In the genomic region with DNA sequence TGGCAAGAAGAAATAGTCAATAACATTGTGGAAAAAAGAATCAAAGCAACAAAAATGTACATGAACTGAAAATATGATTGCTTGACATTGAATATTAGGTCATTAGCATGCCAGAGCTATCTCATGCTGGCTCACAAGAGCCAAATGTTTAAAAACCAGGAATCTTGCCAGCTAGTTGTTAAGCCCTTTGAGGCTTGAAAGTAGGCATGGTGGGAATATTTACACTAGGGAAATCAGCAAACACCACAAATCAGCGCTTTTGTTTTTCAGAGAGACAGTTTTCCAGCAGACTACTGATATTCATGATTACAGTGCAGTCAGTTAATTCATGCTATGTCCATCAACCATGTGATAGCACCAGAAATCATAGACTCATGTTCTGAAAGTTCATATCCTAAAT, we compare ENCODE assay signal across 14 cellular contexts.
"Had no signal": no experiment of that assay in that cellular context is flagged by ENCODE, and none has a peak within 500 bp of the region (broad histone marks: within the 10 kb centered on the region; RNA-seq: fewer than 3 reads in every experiment).

No MANE protein-coding gene starts in this region.

- H3K4me1 Mint-ChIP-seq: immature natural killer cell had no signal

- H3K4me3 Mint-ChIP-seq: immature natural killer cell, nephron progenitor cell had no signal

- H3K27ac Mint-ChIP-seq: immature natural killer cell had no signal

- DNase-seq: colonic mucosa; dermis blood vessel endothelial cell; erythroblast; foreskin keratinocyte; immature natural killer cell; left ventricle myocardium inferior; mesenchymal stem cell; midbrain; nephron progenitor cell; psoas muscle; retina; stimulated activated CD4-positive, alpha-beta T cell treated with anti-CD3 and anti-CD28 coated beads, Interleukin-2, amount 100 ng/mL, for 48 hours; stimulated activated naive CD4-positive, alpha-beta T cell treated with Interleukin-2 at 50 U/mL for 16 hours; trophoblast cell had no signal

- H3K36me3 Mint-ChIP-seq: immature natural killer cell had no signal

- ATAC-seq: foreskin keratinocyte, psoas muscle had no signal
